21 cellular contexts compared by ENCODE assay signal in the genomic region with DNA sequence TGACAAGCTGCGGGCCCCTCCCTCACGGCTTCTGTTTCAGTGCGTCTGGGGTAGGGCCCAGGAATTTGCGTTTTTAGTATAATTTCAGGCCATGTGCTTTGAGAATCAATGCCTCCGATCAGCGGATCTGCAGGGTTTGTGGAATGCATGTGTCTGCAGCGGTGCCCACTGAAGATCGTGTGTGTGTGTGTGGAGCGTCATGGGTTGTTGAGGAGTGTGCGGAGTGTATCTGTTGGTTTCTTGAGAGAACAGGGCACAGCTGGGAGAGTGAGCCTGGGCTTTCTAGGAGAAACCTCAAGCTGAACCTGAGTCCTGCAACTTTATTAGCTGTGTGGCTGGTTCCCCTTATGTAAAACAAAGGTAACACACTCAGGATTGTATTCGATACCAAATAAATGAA. TPM values are rescaled to one million over a fixed set of nuclear protein-coding genes. Genes with fewer than 3 reads are reported as not detected.
"Had no signal": no experiment of that assay in that cellular context is flagged by ENCODE, and none has a peak within 500 bp of the region (broad histone marks: within the 10 kb centered on the region; RNA-seq: fewer than 3 reads in every experiment).

No MANE protein-coding gene starts in this region.

- H3K9ac ChIP-seq: SK-N-SH had no signal

- H3K4me1 ChIP-seq: adrenal gland, foreskin keratinocyte had no signal

- H3K4me2 ChIP-seq: SK-N-SH had no signal

- H3K4me1 Mint-ChIP-seq: activated naive CD8-positive, alpha-beta T cell treated with anti-CD3 and anti-CD28 coated beads for 36 hours had no signal

- H3K27ac Mint-ChIP-seq: activated naive CD4-positive, alpha-beta T cell treated with anti-CD3 and anti-CD28 coated beads for 36 hours; activated naive CD8-positive, alpha-beta T cell treated with anti-CD3 and anti-CD28 coated beads for 36 hours; naive thymus-derived CD8-positive, alpha-beta T cell; stimulated activated naive CD8-positive, alpha-beta T cell treated with anti-CD3 and anti-CD28 coated beads, Interleukin-15, Interleukin-2, amounts not matched to agents 100 ng/mL and 50 ng/mL, for 24 hours had no signal

- H3K9me3 ChIP-seq: adrenal gland, heart right ventricle, SK-N-SH, spleen had no signal

- DNase-seq: activated CD4-positive, alpha-beta T cell treated with anti-CD3 and anti-CD28 coated beads for 4 hours; activated CD4-positive, alpha-beta T cell treated with anti-CD3 and anti-CD28 coated beads, Interleukin-2, amount 50 U/mL, for 4 hours; activated effector memory CD4-positive, alpha-beta T cell treated with anti-CD3 and anti-CD28 coated beads, Interleukin-2, amount 50 U/mL, for 16 hours; activated naive CD4-positive, alpha-beta T cell treated with anti-CD3 and anti-CD28 coated beads for 36 hours; activated naive CD8-positive, alpha-beta T cell treated with anti-CD3 and anti-CD28 coated beads for 36 hours; adrenal gland; brain microvascular endothelial cell; foreskin keratinocyte; heart right ventricle; islet precursor cell; left cardiac atrium; mammary epithelial cell; midbrain; naive thymus-derived CD8-positive, alpha-beta T cell; right cardiac atrium; SK-N-SH; spleen; stimulated activated CD4-positive, alpha-beta T cell treated with anti-CD3 and anti-CD28 coated beads, Interleukin-4, amount 100 ng/mL, for 1 hour had no signal

- H3K27me3 ChIP-seq: adrenal gland, brain microvascular endothelial cell, foreskin keratinocyte, heart right ventricle, spleen had no signal

- H3K36me3 ChIP-seq: adrenal gland, brain microvascular endothelial cell, heart right ventricle, spleen had no signal

- H3K36me3 Mint-ChIP-seq: activated naive CD8-positive, alpha-beta T cell treated with anti-CD3 and anti-CD28 coated beads for 36 hours had no signal

- FAIRE-seq: astrocyte had no signal

- H3K9me3 Mint-ChIP-seq: activated naive CD4-positive, alpha-beta T cell treated with anti-CD3 and anti-CD28 coated beads for 36 hours; activated naive CD8-positive, alpha-beta T cell treated with anti-CD3 and anti-CD28 coated beads for 36 hours; naive thymus-derived CD8-positive, alpha-beta T cell; stimulated activated naive CD8-positive, alpha-beta T cell treated with anti-CD3 and anti-CD28 coated beads, Interleukin-15, Interleukin-2, amounts not matched to agents 100 ng/mL and 50 ng/mL, for 24 hours had no signal

- H3K27ac ChIP-seq: adrenal gland, brain microvascular endothelial cell, foreskin keratinocyte, heart right ventricle, spleen had no signal

- H3K4me3 Mint-ChIP-seq: activated naive CD4-positive, alpha-beta T cell treated with anti-CD3 and anti-CD28 coated beads for 36 hours; activated naive CD8-positive, alpha-beta T cell treated with anti-CD3 and anti-CD28 coated beads for 36 hours; naive thymus-derived CD8-positive, alpha-beta T cell; stimulated activated naive CD8-positive, alpha-beta T cell treated with anti-CD3 and anti-CD28 coated beads, Interleukin-15, Interleukin-2, amounts not matched to agents 100 ng/mL and 50 ng/mL, for 24 hours had no signal

- H3K4me3 ChIP-seq: adrenal gland, heart right ventricle, spleen had no signal

RNA-seq across cellular contexts. Expression of a gene that starts 29.0 kb away (rescaled TPM):
- total RNA-seq: activated naive CD4-positive, alpha-beta T cell treated with anti-CD3 and anti-CD28 coated beads for 36 hours; activated naive CD8-positive, alpha-beta T cell treated with anti-CD3 and anti-CD28 coated beads for 36 hours; foreskin keratinocyte; mammary epithelial cell; naive thymus-derived CD8-positive, alpha-beta T cell; T-helper 2 cell treated with Interferon-gamma antibody and Interleukin-4, amounts not matched to agents 100 ng/mL and 5 ng/mL, for 36 hours had no signal
- polyA plus RNA-seq: foreskin keratinocyte; mammary epithelial cell; naive thymus-derived CD8-positive, alpha-beta T cell had no signal
